7 cellular contexts compared by ENCODE assay signal in genomic region chrX:15789979-15790765, GRCh38. TPM values are rescaled to one million over a fixed set of nuclear protein-coding genes. Genes with fewer than 3 reads are reported as not detected.
DNase-seq lines count a peak whose midpoint lies in the region; ATAC-seq, FAIRE-seq and TF ChIP-seq lines count a peak whose summit lies in the region.

Gene ZRSR2, plus strand, starts transcription at chrX:15790484. Its CDS starts 12 bp downstream, at chrX:15790496.

- peak within 1 kb of the TSS; percentile 75 for H3K4me3 ChIP-seq in astrocyte of the cerebellum (ENCODE audit: low read depth, low read length)

- no peaks in the 10 kb centered on the region for H3K27me3 Mint-ChIP-seq in T-helper 2 cell treated with Interferon-gamma antibody and Interleukin-4, amounts not matched to agents 5 μg/mL and 100 μg/mL, for 36 hours (ENCODE audit: low read depth)

- TF ChIP-seq CTCF in astrocyte of the cerebellum (IDR thresholded peaks at IDR 0.05; ENCODE audit: low read depth, low read length, missing control alignments): no peak

- H3K4me1 Mint-ChIP-seq in T-helper 2 cell treated with Interferon-gamma antibody and Interleukin-4, amounts not matched to agents 5 μg/mL and 100 μg/mL, for 36 hours (ENCODE audit: low read depth): peaks cover 10% of the 10 kb centered on the region

- ATAC-seq in HG02938 (IDR thresholded peaks at IDR 0.05; ENCODE audit: unreplicated experiment): peak; percentile 93
- peak; percentile 98 for ATAC-seq in sciatic nerve

- no peak within 1 kb of the TSS for H3K4me3 Mint-ChIP-seq in T-helper 2 cell treated with Interferon-gamma antibody and Interleukin-4, amounts not matched to agents 5 μg/mL and 100 μg/mL, for 36 hours

- in situ Hi-C loops in astrocyte of the cerebellum (cut with HindIII; ENCODE audit: low sequenced_read_pairs): no loop called here

- intact Hi-C loops in sciatic nerve (cut with DNase I): no loop called here

- H3K27ac Mint-ChIP-seq in T-helper 2 cell treated with Interferon-gamma antibody and Interleukin-4, amounts not matched to agents 5 μg/mL and 100 μg/mL, for 36 hours: no peak within 1 kb of the TSS

- DNase-seq in GM18507 (ENCODE audit: extremely low spot score, insufficient read length, low read depth) (peak; percentile 57), NCI-H187 (lab: John Stamatoyannopoulos, UW) (peak; percentile 73 to 78), astrocyte of the cerebellum (ENCODE audit: low read depth) (peak; percentile 53), hypothalamus (lab: John Stamatoyannopoulos, UW) (peak; percentile 8 to 91 (median 67)), sciatic nerve (ENCODE audit: low spot score) (peak; percentile 90)
- DNase-seq in T-helper 2 cell treated with Interferon-gamma antibody and Interleukin-4, amounts not matched to agents 5 μg/mL and 100 μg/mL, for 36 hours (ENCODE audit: low spot score): peak; percentile 86

- FAIRE-seq in GM18507 (lab: Jason Lieb, UNC): peak; percentile 96

- no peaks in the 10 kb centered on the region for H3K9me3 Mint-ChIP-seq in T-helper 2 cell treated with Interferon-gamma antibody and Interleukin-4, amounts not matched to agents 5 μg/mL and 100 μg/mL, for 36 hours

- peaks cover 10% of the 10 kb centered on the region for H3K36me3 Mint-ChIP-seq in T-helper 2 cell treated with Interferon-gamma antibody and Interleukin-4, amounts not matched to agents 5 μg/mL and 100 μg/mL, for 36 hours (ENCODE audit: low read depth)

RNA-seq across cellular contexts. Expression of gene ZRSR2, which starts in this region (rescaled TPM):
- total RNA-seq in sciatic nerve: 17.7 TPM

Comparison
In these comparisons a context has a peak if more than half of its experiments do, and no peak if none do; other contexts are left out.
1. Peak in every context shown above with its lines: DNase-seq, ATAC-seq and H3K4me3 ChIP-seq.